8 cellular contexts compared by ENCODE assay signal in the genomic region with DNA sequence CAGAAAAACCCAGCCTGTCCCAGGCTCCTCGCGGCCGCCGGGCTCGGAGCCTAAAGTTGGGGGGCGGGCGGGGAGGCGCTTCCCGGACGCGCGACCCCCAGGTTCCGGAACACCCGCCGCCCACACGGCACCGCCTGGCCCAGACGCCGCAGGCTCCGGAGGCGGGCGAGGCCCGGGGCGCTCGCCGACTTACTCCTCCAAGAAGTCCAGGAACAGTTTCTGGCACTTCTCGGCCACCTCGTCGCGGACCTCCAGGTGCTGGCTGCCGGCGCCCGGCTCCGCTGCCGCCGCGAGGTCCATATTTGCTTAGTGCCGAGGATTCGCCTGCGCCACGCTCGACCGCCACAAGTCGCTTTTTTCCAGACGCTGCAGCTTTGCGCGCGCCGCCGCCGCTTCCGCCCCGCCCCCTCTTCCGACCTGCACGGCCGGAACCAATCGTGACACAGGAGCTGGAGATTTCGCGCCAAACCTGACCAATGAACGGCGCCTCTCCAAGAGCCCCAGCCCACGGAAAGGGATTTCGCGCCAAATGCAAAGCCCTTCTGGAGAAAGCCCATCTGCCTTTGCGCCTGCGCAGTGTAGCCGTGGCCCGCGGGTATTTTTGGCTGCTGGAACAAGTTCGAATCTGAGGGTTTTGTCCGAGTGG. TPM values are rescaled to one million over a fixed set of nuclear protein-coding genes. Genes with fewer than 3 reads are reported as not detected.
DNase-seq lines count a peak whose midpoint lies in the region; ATAC-seq lines count a peak whose summit lies in the region.

A gene (minus strand): TSS at position 378 of the 646 bp plus-strand sequence. CDS start 78 bp downstream, at position 300.

- H3K27me3 Mint-ChIP-seq in activated CD4-positive, alpha-beta T cell treated with anti-CD3 and anti-CD28 coated beads, Interleukin-2, amount 10 ng/mL, durations not matched to agents 24 days and 14 days: peaks cover 2% of the 10 kb centered on the region

- H3K36me3 ChIP-seq in BLaER1: peaks cover 29% of the 10 kb centered on the region

- H3K36me3 Mint-ChIP-seq in activated CD4-positive, alpha-beta T cell treated with anti-CD3 and anti-CD28 coated beads, Interleukin-2, amount 10 ng/mL, durations not matched to agents 24 days and 14 days (ENCODE audit: low read depth): peaks cover 36% of the 10 kb centered on the region

- peaks cover 33% of the 10 kb centered on the region for H3K4me1 ChIP-seq in BLaER1

- H3K27ac Mint-ChIP-seq in activated CD4-positive, alpha-beta T cell treated with anti-CD3 and anti-CD28 coated beads, Interleukin-2, amount 10 ng/mL, durations not matched to agents 24 days and 14 days: peak within 1 kb of the TSS; percentile 97

- peak within 1 kb of the TSS; percentile 87 for H3K9ac ChIP-seq in BLaER1

- H3K4me1 Mint-ChIP-seq in activated CD4-positive, alpha-beta T cell treated with anti-CD3 and anti-CD28 coated beads, Interleukin-2, amount 10 ng/mL, durations not matched to agents 24 days and 14 days: peaks cover 31% of the 10 kb centered on the region

- peak within 1 kb of the TSS; percentile 90 for H3K27ac ChIP-seq in BLaER1

- no peaks in the 10 kb centered on the region for H3K9me3 Mint-ChIP-seq in activated CD4-positive, alpha-beta T cell treated with anti-CD3 and anti-CD28 coated beads, Interleukin-2, amount 10 ng/mL, durations not matched to agents 24 days and 14 days

- peak within 1 kb of the TSS; percentile 74 for H3K4me3 ChIP-seq in BLaER1

- DNase-seq in NCI-H526 treated with DMSO at 0.1 percent for 48 hours (lab: John Stamatoyannopoulos, UW) (peak; percentile 94), dedifferentiated amniotic fluid mesenchymal stem cell (ENCODE audit: extremely low spot score) (peak; percentile 98), left lobe of liver (ENCODE audit: low spot score) (peak; percentile 98)
- DNase-seq in activated CD4-positive, alpha-beta T cell treated with anti-CD3 and anti-CD28 coated beads, Interleukin-2, amount 10 ng/mL, durations not matched to agents 24 days and 14 days: peak; percentile 100
- peak; percentile 98 for DNase-seq in stimulated activated CD4-positive, alpha-beta T cell treated with anti-CD3 and anti-CD28 coated beads, Interleukin-2, amount 100 ng/mL, for 4 hours (ENCODE audit: low read depth)

- H3K4me3 Mint-ChIP-seq in activated CD4-positive, alpha-beta T cell treated with anti-CD3 and anti-CD28 coated beads, Interleukin-2, amount 10 ng/mL, durations not matched to agents 24 days and 14 days: peak within 1 kb of the TSS; percentile 83

- peak within 1 kb of the TSS; percentile 85 for H3K4me2 ChIP-seq in BLaER1

- H3K9me3 ChIP-seq in BLaER1: no peaks in the 10 kb centered on the region

- ATAC-seq in GM19324 (IDR thresholded peaks at IDR 0.05; ENCODE audit: low FRiP score, unreplicated experiment) (peak; percentile 94), HG03469 (IDR thresholded peaks at IDR 0.05; ENCODE audit: unreplicated experiment) (peak; percentile 76), left lobe of liver (peak; percentile 98)

- H4K20me1 ChIP-seq in BLaER1: peaks cover 34% of the 10 kb centered on the region

- H3K27me3 ChIP-seq in BLaER1: no peaks in the 10 kb centered on the region

- intact Hi-C loops in activated CD4-positive, alpha-beta T cell treated with anti-CD3 and anti-CD28 coated beads, Interleukin-2, amount 10 ng/mL, durations not matched to agents 24 days and 14 days (cut with micrococcal nuclease): loop anchor here (1.0 to 2.0 kb wide), 5 partner anchors 109 to 957 kb away; a partner anchor contains a TSS

RNA-seq across cellular contexts. Expression of the gene that starts here (rescaled TPM):
- total RNA-seq in activated CD4-positive, alpha-beta T cell treated with anti-CD3 and anti-CD28 coated beads, Interleukin-2, amount 10 ng/mL, durations not matched to agents 24 days and 14 days: 196 and 197 TPM in 2 replicates
- 1.9 TPM for total RNA-seq in left lobe of liver

Comparison
In these comparisons a context has a peak if more than half of its experiments do, and no peak if none do; other contexts are left out.
1. Peak in every context shown above with its lines: DNase-seq, ATAC-seq, H3K4me3 ChIP-seq and H3K27ac ChIP-seq.
2. RNA of the gene that starts here (total RNA-seq): 196 to 197 TPM in activated CD4-positive, alpha-beta T cell treated with anti-CD3 and anti-CD28 coated beads, Interleukin-2, amount 10 ng/mL, durations not matched to agents 24 days and 14 days; 1.9 TPM in left lobe of liver (single experiment); every median in the first group is over 10 times any median in the second.